In the genomic region with DNA sequence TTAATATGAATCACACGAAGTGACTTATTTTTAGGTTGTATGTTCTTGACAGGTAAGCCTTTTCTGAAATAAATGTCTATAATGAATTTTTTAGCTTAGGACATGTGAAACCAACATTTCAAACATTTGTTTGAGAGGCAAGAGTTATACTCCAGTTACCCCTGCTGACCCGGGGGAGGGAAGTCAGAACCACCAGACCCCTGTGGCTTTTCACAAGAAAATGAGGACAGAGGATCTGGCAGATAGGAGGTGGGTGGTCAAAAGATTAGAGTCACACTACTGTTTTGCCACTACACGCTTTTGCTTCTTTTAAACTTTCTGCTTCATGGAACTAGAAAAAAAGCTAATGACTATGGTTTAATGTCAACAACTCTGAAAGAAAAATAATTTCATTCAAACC, we compare ENCODE assay signal across 27 cellular contexts. TPM values are rescaled to one million over a fixed set of nuclear protein-coding genes. Genes with fewer than 3 reads are reported as not detected.
A peak's percentile ranks its signal among the peaks of the same experiment; 100 is the strongest.
DNase-seq lines count a peak whose midpoint lies in the region; ATAC-seq, FAIRE-seq and TF ChIP-seq lines count a peak whose summit lies in the region.
"Had no signal": no experiment of that assay in that cellular context is flagged by ENCODE, and none has a peak within 500 bp of the region (broad histone marks: within the 10 kb centered on the region; RNA-seq: fewer than 3 reads in every experiment).

No MANE protein-coding gene starts in this region.

- H3K4me1 ChIP-seq in A549 (peaks cover 23% of the 10 kb centered on the region), HUES6 (ENCODE audit: control insufficient read depth, insufficient read depth, low read length) (peaks cover 38% of the 10 kb centered on the region), mammary epithelial cell (ENCODE audit: insufficient read depth, low read length) (peaks cover 28% of the 10 kb centered on the region)
- H3K4me1 ChIP-seq: SJCRH30, vagina had no signal

- no peak for FAIRE-seq in A549 (lab: Jason Lieb, UNC)
- FAIRE-seq: endothelial cell of umbilical vein, GM12878 had no signal

- H3K27me3 ChIP-seq in HUES6 (ENCODE audit: control insufficient read depth, insufficient read depth, low read length) (no peaks in the 10 kb centered on the region), mammary epithelial cell (ENCODE audit: insufficient read depth, low read length) (no peaks in the 10 kb centered on the region)
- H3K27me3 ChIP-seq: SJCRH30, vagina had no signal

- no TSS peak for BruUV-seq in mammary epithelial cell (replicated peaks; lab: Mats Ljungman, UMichigan)

- H3K36me3 ChIP-seq in HUES6 (ENCODE audit: control insufficient read depth, insufficient read depth, low read length) (no peaks in the 10 kb centered on the region), mammary epithelial cell (ENCODE audit: insufficient read depth, low read length) (no peaks in the 10 kb centered on the region)
- H3K36me3 ChIP-seq: HAP-1, SJCRH30, thoracic aorta, vagina had no signal

- intact Hi-C loops in mammary epithelial cell (cut with micrococcal nuclease): loop anchor here (2.0 kb wide), 1 partner anchor 28 kb away; a partner anchor contains a TSS

- no peak for TF ChIP-seq POLR2A in A549 (IDR thresholded peaks at IDR 0.05; ENCODE audit: low read length)

- in situ Hi-C loops in mammary epithelial cell (cut with MboI; ENCODE audit: low sequenced_read_pairs in 2 of 2): no loop called here

- peak overlapping the region in 1 of 2 experiments; percentile 62; a peak in 1 of 6 replicates for H3K27ac ChIP-seq in A549
- peak overlapping the region; percentile 61; the same call in 1 of the 2 replicates for H3K27ac ChIP-seq in HUES6 (ENCODE audit: low read depth, low read length)
- no peak overlapping the region for H3K27ac ChIP-seq in mammary epithelial cell (ENCODE audit: insufficient read depth, low read depth, low read length)
- H3K27ac ChIP-seq: HL-60, thoracic aorta, vagina had no signal

- CTCF ChIA-PET in A549 (lab: Yijun Ruan, JAX) (interaction anchor here (1.6 kb wide), 1 partner anchor 63 kb away, joined by 3 read pairs; no protein-coding TSS in a partner anchor), mammary epithelial cell (lab: Charles Lee; ENCODE audit: low non-redundant PET) (no interaction called here)

- ATAC-seq in A549 (no peak), HG03097 (IDR thresholded peaks at IDR 0.05; ENCODE audit: low FRiP score, unreplicated experiment) (no peak), HG03520 (IDR thresholded peaks at IDR 0.05; ENCODE audit: unreplicated experiment) (no peak)
- ATAC-seq: activated T-cell treated with anti-CD3 and anti-CD28 coated beads, Interleukin-2, amount 50 U/mL, for 72 hours; GM12878; left ventricle myocardium superior; mucosa of descending colon; stimulated activated naive CD8-positive, alpha-beta T cell treated with anti-CD3 and anti-CD28 coated beads, Interleukin-15, Interleukin-2, amounts not matched to agents 100 U/mL and 50 U/mL, for 24 hours; T-cell had no signal

- H3K9me3 ChIP-seq in A549 (0 out of 3 replicates have a peak, but pooled peaks cover 3% of the 10 kb centered on the region), HUES6 (ENCODE audit: control insufficient read depth, insufficient read depth, low read depth, low read length) (no peaks in the 10 kb centered on the region), mammary epithelial cell (replicated peaks; ENCODE audit: insufficient read depth, low read length) (no peaks in the 10 kb centered on the region)
- H3K9me3 ChIP-seq: HAP-1, mucosa of descending colon, SJCRH30, thoracic aorta, vagina had no signal

- peak overlapping the region; percentile 31 for H2AFZ ChIP-seq in mammary epithelial cell (ENCODE audit: low read depth, low read length)

- H3K9ac ChIP-seq in HUES6 (ENCODE audit: low read length) (no peak overlapping the region), mammary epithelial cell (ENCODE audit: insufficient read depth, low read length) (no peak overlapping the region)

- dilution Hi-C loops in mammary epithelial cell (cut with HindIII; ENCODE audit: low sequenced_read_pairs): no loop called here

- TF ChIP-seq RAD21 in A549 (conservative IDR thresholded peaks at IDR 0.05 in 1 of 2, IDR thresholded peaks at IDR 0.05 in 1 of 2): no peak

- H3K4me3 ChIP-seq in A549 (no peak overlapping the region), HUES6 (ENCODE audit: low read depth, low read length) (no peak overlapping the region), mammary epithelial cell (replicated peaks in 1 of 3; ENCODE audit: insufficient read depth in 1 of 3, low read depth in 2 of 3, low read length in 3 of 3) (no peak overlapping the region)
- H3K4me3 ChIP-seq: GM12878, HAP-1, mucosa of descending colon, thoracic aorta, vagina had no signal

- WGBS in A549 (ENCODE audit: missing lambda C conversion rate): 69% methylated on average over 3 of the region's 3 CpGs
- 66% methylated on average over 3 of the region's 3 CpGs for WGBS in mammary epithelial cell (ENCODE audit: low coverage, missing lambda C conversion rate)

- no peak for TF ChIP-seq EP300 in A549 (IDR thresholded peaks at IDR 0.05)

- POLR2A ChIA-PET in A549 (lab: Yijun Ruan, JAX): no interaction called here

- TF ChIP-seq CTCF in A549 (IDR thresholded peaks at IDR 0.05): no peak
- TF ChIP-seq CTCF in mammary epithelial cell (conservative IDR thresholded peaks at IDR 0.05 in 1 of 2, IDR thresholded peaks at IDR 0.05 in 1 of 2; ENCODE audit: extremely low read depth in 1 of 2, insufficient read depth in 1 of 2, low read depth in 1 of 2, low read length in 2 of 2): no peak

- no peaks in the 10 kb centered on the region for H4K20me1 ChIP-seq in mammary epithelial cell (ENCODE audit: insufficient read depth, low read length)

- H3K79me2 ChIP-seq in mammary epithelial cell (ENCODE audit: insufficient read depth, low read length): no peaks in the 10 kb centered on the region

- DNase-seq in A549 (ENCODE audit: low read depth in 1 of 2, low spot score in 1 of 2) (no peak), mammary epithelial cell (no peak), kidney glomerular epithelial cell (lab: John Stamatoyannopoulos, UW) (peak; percentile 17), NCI-H1048 (lab: John Stamatoyannopoulos, UW) (no peak), UCSD-AML1 (lab: John Stamatoyannopoulos, UW; ENCODE audit: unreplicated experiment) (no peak)
- DNase-seq: activated CD4-positive, alpha-beta T cell treated with anti-CD3 and anti-CD28 coated beads, Interleukin-2, amount 10 ng/mL, durations not matched to agents 24 days and 14 days; activated naive CD4-positive, alpha-beta T cell treated with anti-CD3 and anti-CD28 coated beads, Interleukin-2, amount 10 ng/mL, durations not matched to agents 7 days and 5 days; activated T-cell treated with anti-CD3 and anti-CD28 coated beads, Interleukin-2, amount 50 U/mL, for 72 hours; IMR-90; left ventricle myocardium superior; mucosa of descending colon; NCI-H1105; stimulated activated CD4-positive, alpha-beta T cell treated with anti-CD3 and anti-CD28 coated beads, Interleukin-4, amount 100 ng/mL, for 4 hours; stimulated activated naive CD8-positive, alpha-beta T cell treated with anti-CD3 and anti-CD28 coated beads, Interleukin-15, Interleukin-2, amounts not matched to agents 100 U/mL and 50 U/mL, for 24 hours; T-cell had no signal

- H3K4me2 ChIP-seq in A549 (peak overlapping the region; percentile 61), mammary epithelial cell (ENCODE audit: insufficient read depth, low read depth, low read length) (peak overlapping the region; percentile 73)

TF ChIP-seq in A549, 52 proteins besides CTCF, POLR2A, EP300 and RAD21:
- TF ChIP-seq ZFP36 (IDR thresholded peaks at IDR 0.05; ENCODE audit: borderline replicate concordance, partially characterized antibody): no peak
- no peak for TF ChIP-seq SMC3 (IDR thresholded peaks at IDR 0.05)
- no peak for TF ChIP-seq JUNB (IDR thresholded peaks at IDR 0.05)
- TF ChIP-seq MAZ (IDR thresholded peaks at IDR 0.05; ENCODE audit: borderline replicate concordance, low read depth, low read length): no peak
- TF ChIP-seq SREBF2 (IDR thresholded peaks at IDR 0.05): no peak
- TF ChIP-seq TP53 (CRISPR knock-in tag; IDR thresholded peaks at IDR 0.05): no peak
- TF ChIP-seq PHF8 (IDR thresholded peaks at IDR 0.05; ENCODE audit: borderline replicate concordance, low read depth): no peak
- TF ChIP-seq, protein P1, sequence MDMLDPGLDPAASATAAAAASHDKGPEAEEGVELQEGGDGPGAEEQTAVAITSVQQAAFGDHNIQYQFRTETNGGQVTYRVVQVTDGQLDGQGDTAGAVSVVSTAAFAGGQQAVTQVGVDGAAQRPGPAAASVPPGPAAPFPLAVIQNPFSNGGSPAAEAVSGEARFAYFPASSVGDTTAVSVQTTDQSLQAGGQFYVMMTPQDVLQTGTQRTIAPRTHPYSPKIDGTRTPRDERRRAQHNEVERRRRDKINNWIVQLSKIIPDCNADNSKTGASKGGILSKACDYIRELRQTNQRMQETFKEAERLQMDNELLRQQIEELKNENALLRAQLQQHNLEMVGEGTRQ (IDR thresholded peaks at IDR 0.05): no peak
- no peak for TF ChIP-seq GATA3 (IDR thresholded peaks at IDR 0.05; ENCODE audit: borderline replicate concordance)
- no peak for TF ChIP-seq HOXA7 (CRISPR knock-in tag; IDR thresholded peaks at IDR 0.05)
- no peak for TF ChIP-seq HEYL (CRISPR knock-in tag; IDR thresholded peaks at IDR 0.05)
- no peak for TF ChIP-seq ESRRA (IDR thresholded peaks at IDR 0.05; ENCODE audit: borderline replicate concordance, low read length)
- TF ChIP-seq FOSL2 (IDR thresholded peaks at IDR 0.05): no peak
- no peak for TF ChIP-seq FOSL2 (CRISPR knock-in tag; IDR thresholded peaks at IDR 0.05)

RNA-seq across cellular contexts. Expression of a gene that starts 27.5 kb away (rescaled TPM):
- polyA plus RNA-seq in A549 (2011; rRNA removed): 9.2 and 11.1 TPM in 2 replicates
- 1.3 and 1.6 TPM in 2 replicates for polyA plus RNA-seq in A549 (2012; cell fraction: cytosol; rRNA removed)
- polyA plus RNA-seq in A549 (2012; cell fraction: nucleus; rRNA removed): 1.4 and 2.1 TPM in 2 replicates
- polyA plus RNA-seq in A549 (2017; fragmentation: RNase III; extraction: RNeasy Plus Mini Kit Qiagen cat#74134 plus additional on column Dnase treatment): 4.4 to 6.4 TPM (median 5.8 TPM) in 3 replicates
- 5.0 and 6.1 TPM in 2 replicates for polyA minus RNA-seq in A549 (2011; rRNA and poly(A)+ RNA removed)
- 10 to 100 TPM in 1 of 2 donors, 1 to 10 TPM in 1; 1.3 to 14.1 TPM for total RNA-seq in mammary epithelial cell
- polyA plus RNA-seq in mammary epithelial cell: 9.4 TPM
- polyA minus RNA-seq in mammary epithelial cell: 8.7 TPM
- total RNA-seq: activated CD4-positive, alpha-beta T cell treated with anti-CD3 and anti-CD28 coated beads, Interleukin-2, amount 10 ng/mL, durations not matched to agents 24 days and 14 days; activated T-cell treated with anti-CD3 and anti-CD28 coated beads, Interleukin-2, amount 50 U/mL, for 72 hours; dermis microvascular lymphatic vessel endothelial cell; endothelial cell of umbilical vein; left ventricle myocardium superior; SJCRH30; T-cell; thoracic aorta had no signal
- polyA plus RNA-seq: endothelial cell of umbilical vein, neural cell had no signal
